ENCODE assay signal across 9 cellular contexts in genomic region chr3:28326458-28326926, GRCh38. TPM values are rescaled to one million over a fixed set of nuclear protein-coding genes. Genes with fewer than 3 reads are reported as not detected.
DNase-seq lines count a peak whose midpoint lies in the region; ATAC-seq and TF ChIP-seq lines count a peak whose summit lies in the region.
"Had no signal": no experiment of that assay in that cellular context is flagged by ENCODE, and none has a peak within 500 bp of the region (broad histone marks: within the 10 kb centered on the region; RNA-seq: fewer than 3 reads in every experiment).

No MANE protein-coding gene starts in this region.

- H4K8ac ChIP-seq in trophoblast cell (ENCODE audit: low read depth, low read length), result no peak overlapping the region

- H2AFZ ChIP-seq in trophoblast cell (ENCODE audit: insufficient read depth, low read length, poor library complexity) (no peak overlapping the region), GM23338 (no peak overlapping the region)

- no peak overlapping the region for H4K12ac ChIP-seq in trophoblast cell (ENCODE audit: low read depth, low read length)

- H3K27me3 Mint-ChIP-seq in T-helper 17 cell (no peaks in the 10 kb centered on the region), GM23338 (ENCODE audit: insufficient read depth, low read depth, poor library complexity) (no peaks in the 10 kb centered on the region), HFFc6 (ENCODE audit: insufficient read depth) (0 out of 2 replicates have a peak, but pooled peaks cover 2% of the 10 kb centered on the region)

- H2BK12ac ChIP-seq in trophoblast cell (ENCODE audit: low read length), result no peak overlapping the region

- ATAC-seq in GM19324 (IDR thresholded peaks at IDR 0.05; ENCODE audit: low FRiP score, unreplicated experiment) (peak; percentile 79), HG02884 (IDR thresholded peaks at IDR 0.05; ENCODE audit: unreplicated experiment) (peak; percentile 65), T-helper 17 cell (peak; percentile 82), GM23338 (no peak)

- H3K79me2 ChIP-seq in trophoblast cell (ENCODE audit: control insufficient read depth, insufficient read depth, low read length, poor library complexity) (no peaks in the 10 kb centered on the region), GM23338 (replicated peaks; ENCODE audit: insufficient read depth) (no peaks in the 10 kb centered on the region)

- no peak overlapping the region for H3K4me2 ChIP-seq in trophoblast cell (ENCODE audit: low read length)
- no peak overlapping the region for H3K4me2 ChIP-seq in GM23338

- H2BK5ac ChIP-seq in trophoblast cell (ENCODE audit: low read depth, low read length, poor library complexity), result no peak overlapping the region

- no peaks in the 10 kb centered on the region for H3K4me1 ChIP-seq in trophoblast cell (ENCODE audit: control insufficient read depth in 1 of 2, insufficient read depth in 2 of 2, low read length in 2 of 2)
- no peaks in the 10 kb centered on the region for H3K4me1 ChIP-seq in testis
- H3K4me1 ChIP-seq in GM23338 (ENCODE audit: insufficient read depth), result no peaks in the 10 kb centered on the region

- intact Hi-C loops in testis (cut with DNase I; ENCODE audit: low total_unique reads), result loop anchor here (5.0 kb wide), 1 partner anchor 614 kb away; no protein-coding TSS in a partner anchor

- H3K79me1 ChIP-seq in trophoblast cell (ENCODE audit: low read length), result no peaks in the 10 kb centered on the region

- H2AK5ac ChIP-seq in trophoblast cell (ENCODE audit: low read length), result no peak overlapping the region

- TF ChIP-seq CTCF in testis (IDR thresholded peaks at IDR 0.05) (no peak), GM23338 (conservative IDR thresholded peaks at IDR 0.05; ENCODE audit: low read depth in 2 of 2) (no peak), HFFc6 (IDR thresholded peaks at IDR 0.05) (no peak)

- H2BK120ac ChIP-seq in trophoblast cell (ENCODE audit: insufficient read depth, low read length, poor library complexity), result no peak overlapping the region

- H3K9me3 ChIP-seq in T-helper 17 cell (ENCODE audit: control insufficient read depth, low read length, poor library complexity, severe bottlenecking) (no peaks in the 10 kb centered on the region), trophoblast cell (ENCODE audit: insufficient read depth, low read depth, low read length) (no peaks in the 10 kb centered on the region), testis (no peaks in the 10 kb centered on the region)

- peaks cover 0 to 1% of the 10 kb centered on the region in 2 experiments for H3K36me3 ChIP-seq in trophoblast cell (ENCODE audit: control insufficient read depth in 1 of 2, insufficient read depth in 2 of 2, low read length in 2 of 2)
- no peaks in the 10 kb centered on the region for H3K36me3 ChIP-seq in testis (ENCODE audit: low read depth, missing control alignments)
- no peaks in the 10 kb centered on the region for H3K36me3 ChIP-seq in GM23338 (ENCODE audit: insufficient read depth)

- no peak overlapping the region for H3K18ac ChIP-seq in trophoblast cell (ENCODE audit: low read length)

- H3K27ac Mint-ChIP-seq in T-helper 17 cell (no peak overlapping the region), GM23338 (no peak overlapping the region), HFFc6 (no peak overlapping the region)

- DNase-seq in T-helper 17 cell, result no peak
- DNase-seq in trophoblast cell, result peak; percentile 60 to 90
- DNase-seq in testis, result no peak
- no peak for DNase-seq in GM23338 (ENCODE audit: low spot score)
- no peak for DNase-seq in HFFc6
- DNase-seq in occipital lobe (lab: John Stamatoyannopoulos, UW), result no peak

- H3K27me3 ChIP-seq in trophoblast cell (ENCODE audit: insufficient read depth, low read length), result no peaks in the 10 kb centered on the region
- H3K27me3 ChIP-seq in testis, result no peaks in the 10 kb centered on the region
- H3K27me3 ChIP-seq in GM23338 (ENCODE audit: insufficient read depth), result no peaks in the 10 kb centered on the region

- H3K9ac ChIP-seq in trophoblast cell (ENCODE audit: low read length), result no peak overlapping the region

- H3K4ac ChIP-seq in trophoblast cell (ENCODE audit: low read depth, low read length), result no peak overlapping the region

- H3K9me3 Mint-ChIP-seq in GM23338 (no peaks in the 10 kb centered on the region), HFFc6 (no peaks in the 10 kb centered on the region)

- H3K9me2 ChIP-seq in GM23338 (ENCODE audit: insufficient read depth), result no peaks in the 10 kb centered on the region

- no peaks in the 10 kb centered on the region for H3F3A ChIP-seq in GM23338 (replicated peaks; ENCODE audit: low read depth)

- no peak overlapping the region for H3K14ac ChIP-seq in trophoblast cell (ENCODE audit: low read length)

- no peak overlapping the region for H3K23ac ChIP-seq in trophoblast cell (ENCODE audit: low read length)

- no peak overlapping the region for H3K27ac ChIP-seq in trophoblast cell (ENCODE audit: low read depth, low read length)
- H3K27ac ChIP-seq in testis, result no peak overlapping the region
- no peak overlapping the region for H3K27ac ChIP-seq in GM23338 (ENCODE audit: low read depth)
- H3K27ac ChIP-seq: HL-60 had no signal

- no peaks in the 10 kb centered on the region for H3K36me3 Mint-ChIP-seq in T-helper 17 cell (ENCODE audit: low read depth)
- H3K36me3 Mint-ChIP-seq in GM23338 (ENCODE audit: low read depth), result no peaks in the 10 kb centered on the region; the same call in 2 of the 3 replicates
- no peaks in the 10 kb centered on the region; the same call in 1 of the 2 replicates for H3K36me3 Mint-ChIP-seq in HFFc6 (ENCODE audit: low read depth)

- H3K4me3 Mint-ChIP-seq in T-helper 17 cell, result no peak overlapping the region
- no peak overlapping the region for H3K4me3 Mint-ChIP-seq in GM23338
- no peak overlapping the region for H3K4me3 Mint-ChIP-seq in HFFc6

- no peak for TF ChIP-seq POLR2A in testis (IDR thresholded peaks at IDR 0.05)

- peaks cover 11% of the 10 kb centered on the region for H3K4me1 Mint-ChIP-seq in T-helper 17 cell
- peaks cover 1% of the 10 kb centered on the region; the same call in 2 of the 3 replicates for H3K4me1 Mint-ChIP-seq in GM23338
- H3K4me1 Mint-ChIP-seq in HFFc6 (ENCODE audit: low read depth), result peaks cover 20% of the 10 kb centered on the region

- no peaks in the 10 kb centered on the region for H4K20me1 ChIP-seq in GM23338 (replicated peaks; ENCODE audit: insufficient read depth)

- H4K91ac ChIP-seq in trophoblast cell (ENCODE audit: low read depth, low read length), result no peak overlapping the region

- WGBS in trophoblast cell (ENCODE audit: extremely low coverage, insufficient coverage, insufficient read length), result no CpG with 5 or more reads among the region's 2 CpGs
- WGBS in testis, 2 donors, result 86 to 87% methylated on average over 2 of the region's 2 CpGs

- no peak overlapping the region for H3K4me3 ChIP-seq in trophoblast cell (ENCODE audit: low read depth, low read length)
- no peak overlapping the region for H3K4me3 ChIP-seq in testis
- H3K4me3 ChIP-seq in GM23338, result no peak overlapping the region

TF ChIP-seq in GM23338, 12 proteins besides CTCF, POLR2A, EP300 and RAD21 (continues in another document):
- no peak for TF ChIP-seq NANOG (IDR thresholded peaks at IDR 0.05; ENCODE audit: borderline replicate concordance)
- no peak for TF ChIP-seq EZH2phosphoT487 (IDR thresholded peaks at IDR 0.05; ENCODE audit: unreplicated experiment)
- TF ChIP-seq POLR2AphosphoS5 (IDR thresholded peaks at IDR 0.05; ENCODE audit: low read depth), result no peak
- no peak for TF ChIP-seq JUNB (IDR thresholded peaks at IDR 0.05; ENCODE audit: unreplicated experiment)
- no peak for TF ChIP-seq ZNF114 (CRISPR knock-in tag; IDR thresholded peaks at IDR 0.05)
- no peak for TF ChIP-seq ZNF331 (CRISPR knock-in tag; IDR thresholded peaks at IDR 0.05; ENCODE audit: low read depth)
- TF ChIP-seq EZH2 (IDR thresholded peaks at IDR 0.05; ENCODE audit: low read depth, unreplicated experiment), result no peak
- no peak for TF ChIP-seq CREB1 (CRISPR knock-in tag; IDR thresholded peaks at IDR 0.05; ENCODE audit: low read depth)
- TF ChIP-seq STAT1 (IDR thresholded peaks at IDR 0.05; ENCODE audit: unreplicated experiment), result no peak

RNA-seq across cellular contexts. Expression of gene ZCWPW2, which starts 22.0 kb away (rescaled TPM):
- total RNA-seq in T-helper 17 cell (under 1 TPM in 1 of 2 donors, not detected in 1; 0.30 TPM), testis (1 to 10 TPM; 2.5 to 5.2 TPM), occipital lobe (2.8 TPM)
- 0.51 and 0.61 TPM in 2 replicates for polyA plus RNA-seq in trophoblast cell (2013)
- polyA plus RNA-seq in testis (ENCODE audit: insufficient read depth, low read depth, low replicate concordance) (9.5 TPM), GM23338 (2016; fragmentation: Nextera tagmentation; extraction: Ambion mirVana) (0.55 and 0.78 TPM in 2 replicates)
- total RNA-seq in GM23338 (2014; rRNA removed; shearing (Covaris generic)), result not detected in 2 replicates
- under 1 TPM; 0.34 to 0.87 (median 0.58) TPM for total RNA-seq in HFFc6 (2021; fragmentation: NEBNext Ultra II Directional; extraction: Animal tissue kit (Norgen Biotek cat#: 25700))

RNA-seq across cellular contexts. Expression of gene AZI2, which starts 22.1 kb away (rescaled TPM):
- total RNA-seq in T-helper 17 cell (10 to 100 TPM; 27.0 to 28.1 TPM), testis (10 to 100 TPM; 46.6 to 53.8 TPM), occipital lobe (47.9 TPM)
- polyA plus RNA-seq in trophoblast cell (2013), result 40.5 and 42.5 TPM in 2 replicates
- polyA plus RNA-seq in testis (ENCODE audit: insufficient read depth, low read depth, low replicate concordance) (56.9 TPM), GM23338 (2016; fragmentation: Nextera tagmentation; extraction: Ambion mirVana) (27.9 and 28.6 TPM in 2 replicates)
- total RNA-seq in GM23338 (2014; rRNA removed; shearing (Covaris generic)), result 18.6 and 24.5 TPM in 2 replicates
- total RNA-seq in HFFc6 (2021; fragmentation: NEBNext Ultra II Directional; extraction: Animal tissue kit (Norgen Biotek cat#: 25700)), result 10 to 100 TPM; 61.9 to 69.6 (median 67.0) TPM

Comparison
In these comparisons a context has a peak if more than half of its experiments do, and no peak if none do; other contexts are left out.
1. DNase-seq: peak in trophoblast cell (2 of 2); none in T-helper 17 cell (0 of 3), testis (single experiment), GM23338 (single experiment), HFFc6 (single experiment) and occipital lobe (single experiment).